Comparison of ENCODE assay signal across 8 cellular contexts in the genomic region with DNA sequence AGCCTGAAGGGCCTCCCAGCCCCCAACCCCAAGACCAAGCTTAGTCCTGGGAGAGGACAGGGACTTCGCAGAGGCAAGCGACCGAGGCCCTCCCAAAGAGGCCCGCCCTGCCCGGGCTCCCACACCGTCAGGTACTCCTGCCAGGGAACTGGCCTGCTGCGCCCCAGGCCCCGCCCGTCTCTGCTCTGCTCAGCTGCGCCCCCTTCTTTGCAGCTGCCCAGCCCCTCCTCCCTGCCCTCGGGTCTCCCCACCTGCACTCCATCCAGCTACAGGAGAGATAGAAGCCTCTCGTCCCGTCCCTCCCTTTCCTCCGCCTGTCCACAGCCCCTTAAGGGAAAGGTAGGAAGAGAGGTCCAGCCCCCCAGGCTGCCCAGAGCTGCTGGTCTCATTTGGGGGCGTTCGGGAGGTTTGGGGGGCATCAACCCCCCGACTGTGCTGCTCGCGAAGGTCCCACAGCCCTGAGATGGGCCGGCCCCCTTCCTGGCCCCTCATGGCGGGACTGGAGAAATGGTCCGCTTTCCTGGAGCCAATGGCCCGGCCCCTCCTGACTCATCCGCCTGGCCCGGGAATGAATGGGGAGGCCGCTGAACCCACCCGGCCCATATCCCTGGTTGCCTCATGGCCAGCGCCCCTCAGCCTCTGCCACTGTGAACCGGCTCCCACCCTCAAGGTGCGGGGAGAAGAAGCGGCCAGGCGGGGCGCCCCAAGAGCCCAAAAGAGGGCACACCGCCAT. TPM values are rescaled to one million over a fixed set of nuclear protein-coding genes. Genes with fewer than 3 reads are reported as not detected.
DNase-seq lines count a peak whose midpoint lies in the region; ATAC-seq and TF ChIP-seq lines count a peak whose summit lies in the region.

No MANE protein-coding gene starts in this region.

- H3K4me3 ChIP-seq in heart left ventricle (peak overlapping the region in 2 of 12 donors; percentile 24 to 35), rectal smooth muscle tissue (ENCODE audit: low read length) (peak overlapping the region; percentile 51)

- peaks cover 96% of the 10 kb centered on the region for H3K27me3 Mint-ChIP-seq in H9 (ENCODE audit: low read depth)
- H3K27me3 Mint-ChIP-seq in T-helper 17 cell: peaks cover 30% of the 10 kb centered on the region

- H2BK5ac ChIP-seq in H9 (ENCODE audit: insufficient read length, low read length): no peak overlapping the region

- H3K14ac ChIP-seq in H9 (ENCODE audit: insufficient read depth, low read length): peak overlapping the region; percentile 77

- no peaks in the 10 kb centered on the region for H3K79me1 ChIP-seq in H9 (ENCODE audit: insufficient read depth, low read depth, low read length, poor library complexity, severe bottlenecking)

- H4K91ac ChIP-seq in H9 (ENCODE audit: insufficient read length, low read depth, low read length): no peak overlapping the region

- no CpG with 5 or more reads among the region's 34 CpGs for WGBS in H9 (ENCODE audit: extremely low coverage, insufficient read length, low lambda C conversion rate)
- 10 to 21% (median 12%) methylated on average over 29 to 34 of the region's 34 CpGs for WGBS in heart left ventricle, 4 donors

- DNase-seq in H9 (peak; percentile 88), T-helper 17 cell (no peak), heart left ventricle (peak in 3 of 5 donors; percentile 9 to 42 (median 14)), NCI-H1436 treated with DMSO at 0.1 percent for 48 hours (lab: John Stamatoyannopoulos, UW) (no peak), glomerular visceral epithelial cell (ENCODE audit: extremely low spot score) (no peak)

- H3T11ph ChIP-seq in H9 (ENCODE audit: low read length): no peak overlapping the region

- ATAC-seq in T-helper 17 cell (no peak), heart left ventricle (no peak), HG03135 (IDR thresholded peaks at IDR 0.05; ENCODE audit: unreplicated experiment) (no peak), GM21360 (IDR thresholded peaks at IDR 0.05; ENCODE audit: unreplicated experiment) (no peak)

- H3K4me2 ChIP-seq in H9 (ENCODE audit: insufficient read depth, insufficient read length, low read length): peak overlapping the region; percentile 88

- H3K4me1 Mint-ChIP-seq in H9: peaks cover 5 to 7% of the 10 kb centered on the region in 2 experiments; a peak in 3 of 4 replicates
- peaks cover 15% of the 10 kb centered on the region for H3K4me1 Mint-ChIP-seq in T-helper 17 cell

- H2BK15ac ChIP-seq in H9 (ENCODE audit: low read depth, low read length): no peak overlapping the region

- no peak overlapping the region for H4K5ac ChIP-seq in H9 (ENCODE audit: insufficient read length, low read depth, low read length)

- peak overlapping the region; percentile 73 for H3K18ac ChIP-seq in H9 (ENCODE audit: insufficient read length, low read depth, low read length)

- TF ChIP-seq POLR2A in heart left ventricle (IDR thresholded peaks at IDR 0.05): no peak

- no peaks in the 10 kb centered on the region for H3K79me2 ChIP-seq in H9 (ENCODE audit: insufficient read depth, low read length)

- no peak overlapping the region for H3K23ac ChIP-seq in H9 (ENCODE audit: insufficient read length, low read depth, low read length)

- H2AFZ ChIP-seq in H9 (ENCODE audit: low read length): no peak overlapping the region

- no peak overlapping the region for H2BK20ac ChIP-seq in H9 (ENCODE audit: low read depth, low read length, poor library complexity, severe bottlenecking)

- H3K4me3 Mint-ChIP-seq in H9 (peak overlapping the region; percentile 71 to 85), T-helper 17 cell (peak overlapping the region; percentile 77)

- H3K9me3 Mint-ChIP-seq in H9: peaks cover 2 to 6% of the 10 kb centered on the region in 2 experiments; a peak in 3 of 5 replicates

- H3K27me3 ChIP-seq in H9 (ENCODE audit: insufficient read depth, low read length) (peaks cover 42% of the 10 kb centered on the region), heart left ventricle (peaks cover 44 to 91% (median 73%) of the 10 kb centered on the region in 9 donors), rectal smooth muscle tissue (ENCODE audit: control insufficient read depth, insufficient read depth, low read length) (peaks cover 39% of the 10 kb centered on the region)

- H3K36me3 ChIP-seq in heart left ventricle: no peaks in the 10 kb centered on the region
- no peaks in the 10 kb centered on the region for H3K36me3 ChIP-seq in rectal smooth muscle tissue (ENCODE audit: control insufficient read depth, insufficient read depth, low read length)

- H2BK12ac ChIP-seq in H9 (ENCODE audit: insufficient read length, low read depth, low read length): no peak overlapping the region

- H2AK5ac ChIP-seq in H9 (ENCODE audit: insufficient read length, low read length): no peak overlapping the region

- H3K27ac Mint-ChIP-seq in H9 (no peak overlapping the region), T-helper 17 cell (peak overlapping the region; percentile 68)

- H3K4me1 ChIP-seq in H9 (ENCODE audit: insufficient read depth, low read length): no peaks in the 10 kb centered on the region
- H3K4me1 ChIP-seq in heart left ventricle: peaks cover 0 to 25% (median 6%) of the 10 kb centered on the region in 12 donors
- no peaks in the 10 kb centered on the region for H3K4me1 ChIP-seq in rectal smooth muscle tissue (ENCODE audit: control insufficient read depth, insufficient read depth, low read length)

- H3K56ac ChIP-seq in H9 (ENCODE audit: insufficient read length, low read depth, low read length): no peak overlapping the region

- H3K9ac ChIP-seq in H9 (ENCODE audit: extremely low read depth, insufficient read length, low read length) (no peak overlapping the region), rectal smooth muscle tissue (ENCODE audit: low read length) (no peak overlapping the region)

- H4K20me1 ChIP-seq in H9 (ENCODE audit: control insufficient read depth, insufficient read depth, insufficient read length): no peaks in the 10 kb centered on the region

- H2BK120ac ChIP-seq in H9 (ENCODE audit: low read depth, low read length, poor library complexity, severe bottlenecking): no peak overlapping the region

- intact Hi-C loops in heart left ventricle (cut with DNase I): no loop called here

- no peaks in the 10 kb centered on the region; a peak in 1 of 7 replicates for H3K36me3 Mint-ChIP-seq in H9 (ENCODE audit: insufficient read depth in 1 of 3, low read depth in 3 of 3)
- H3K36me3 Mint-ChIP-seq in T-helper 17 cell (ENCODE audit: low read depth): peaks cover 5% of the 10 kb centered on the region

- H3K27ac ChIP-seq in H9 (ENCODE audit: insufficient read length, low read depth, low read length) (no peak overlapping the region), heart left ventricle (no peak overlapping the region), rectal smooth muscle tissue (ENCODE audit: low read depth, low read length) (no peak overlapping the region)

- no peak overlapping the region for H4K8ac ChIP-seq in H9 (replicated peaks; ENCODE audit: insufficient read length, low read depth, low read length)

- H3K23me2 ChIP-seq in H9 (ENCODE audit: insufficient read length, low read depth, low read length, poor library complexity, severe bottlenecking): peaks cover 19% of the 10 kb centered on the region

- TF ChIP-seq CTCF in H9 (conservative IDR thresholded peaks at IDR 0.05): peak; percentile 40; the same call in 2 of the 3 replicates
- no peak for TF ChIP-seq CTCF in heart left ventricle (IDR thresholded peaks at IDR 0.05)

- no peak overlapping the region for H3K4ac ChIP-seq in H9 (ENCODE audit: low read depth, low read length)

- no peaks in the 10 kb centered on the region for H3K9me3 ChIP-seq in H9 (ENCODE audit: control insufficient read depth, low read depth, low read length)
- no peaks in the 10 kb centered on the region for H3K9me3 ChIP-seq in T-helper 17 cell (ENCODE audit: control insufficient read depth, low read length, poor library complexity, severe bottlenecking)
- no peaks in the 10 kb centered on the region for H3K9me3 ChIP-seq in heart left ventricle

RNA-seq across cellular contexts. Expression of gene ARF1, which starts 21.9 kb away (rescaled TPM):
- total RNA-seq in H9 (2021) (258 and 279 TPM in 2 replicates), T-helper 17 cell (100 to 1,000 TPM; 325 to 382 TPM), heart left ventricle (100 to 1,000 TPM; 271 to 451 (median 310) TPM)
- polyA plus RNA-seq in heart left ventricle: 100 to 1,000 TPM; 217 to 580 TPM

RNA-seq across cellular contexts. Expression of gene C1orf35, which starts 42.5 kb away (rescaled TPM):
- total RNA-seq in H9 (2021): 31.0 and 31.3 TPM in 2 replicates
- 10 to 100 TPM; 20.9 to 21.6 TPM for total RNA-seq in T-helper 17 cell
- 1 to 10 TPM; 6.2 to 8.4 (median 7.2) TPM for total RNA-seq in heart left ventricle
- 1 to 10 TPM; 9.8 TPM for polyA plus RNA-seq in heart left ventricle

RNA-seq across cellular contexts. Expression of gene MRPL55, which starts 48.5 kb away (rescaled TPM):
- 56.9 and 62.3 TPM in 2 replicates for total RNA-seq in H9 (2021)
- total RNA-seq in T-helper 17 cell: 10 to 100 TPM; 55.2 to 59.9 TPM
- total RNA-seq in heart left ventricle: 100 to 1,000 TPM in 2 of 9 donors, 10 to 100 TPM in 7; 35.5 to 125 (median 51.2) TPM
- polyA plus RNA-seq in heart left ventricle: 100 to 1,000 TPM in 1 of 2 donors, 10 to 100 TPM in 1; 81.5 to 141 TPM

RNA-seq across cellular contexts. Expression of gene WNT3A, which starts 53.8 kb away (rescaled TPM):
- 0.17 and 0.20 TPM in 2 replicates for total RNA-seq in H9 (2021)
- not detected for total RNA-seq in T-helper 17 cell
- not detected for total RNA-seq in heart left ventricle
- not detected for polyA plus RNA-seq in heart left ventricle

Comparison
In these comparisons a context has a peak if more than half of its experiments do, and no peak if none do; other contexts are left out.
1. DNase-seq: peak in H9 (single experiment) and heart left ventricle (3 of 5); none in T-helper 17 cell (0 of 3), NCI-H1436 treated with DMSO at 0.1 percent for 48 hours (single experiment) and glomerular visceral epithelial cell (single experiment).